ENCODE assay signal across 4 cellular contexts in the genomic region with DNA sequence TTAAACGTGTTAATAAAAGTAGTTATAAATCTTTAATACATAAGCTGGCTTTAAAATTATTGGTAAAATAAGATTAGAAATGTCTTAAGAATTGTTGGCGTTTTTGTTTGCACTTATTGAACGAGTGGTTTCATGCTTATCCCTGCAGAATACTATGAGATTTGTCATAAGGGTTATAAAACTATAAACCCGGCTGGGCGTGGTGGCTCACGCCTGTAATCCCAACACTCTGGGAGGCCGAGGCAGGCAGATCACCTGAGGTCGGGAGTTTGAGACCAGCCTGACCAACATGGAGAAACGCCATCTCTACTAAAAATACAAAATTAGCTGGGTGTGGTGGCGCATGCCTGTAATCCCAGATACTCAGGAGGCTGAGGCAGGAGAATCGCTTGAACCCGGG. TPM values are rescaled to one million over a fixed set of nuclear protein-coding genes. Genes with fewer than 3 reads are reported as not detected.
"Had no signal": no experiment of that assay in that cellular context is flagged by ENCODE, and none has a peak within 500 bp of the region (broad histone marks: within the 10 kb centered on the region; RNA-seq: fewer than 3 reads in every experiment).

No MANE protein-coding gene starts in this region.

RNA-seq across cellular contexts. Expression of gene GP6, which starts 2.6 kb away (rescaled TPM):
- total RNA-seq: GM23248, H4, H7, HFFc6 had no signal
- polyA plus RNA-seq: GM23248 had no signal
